In the genomic region with DNA sequence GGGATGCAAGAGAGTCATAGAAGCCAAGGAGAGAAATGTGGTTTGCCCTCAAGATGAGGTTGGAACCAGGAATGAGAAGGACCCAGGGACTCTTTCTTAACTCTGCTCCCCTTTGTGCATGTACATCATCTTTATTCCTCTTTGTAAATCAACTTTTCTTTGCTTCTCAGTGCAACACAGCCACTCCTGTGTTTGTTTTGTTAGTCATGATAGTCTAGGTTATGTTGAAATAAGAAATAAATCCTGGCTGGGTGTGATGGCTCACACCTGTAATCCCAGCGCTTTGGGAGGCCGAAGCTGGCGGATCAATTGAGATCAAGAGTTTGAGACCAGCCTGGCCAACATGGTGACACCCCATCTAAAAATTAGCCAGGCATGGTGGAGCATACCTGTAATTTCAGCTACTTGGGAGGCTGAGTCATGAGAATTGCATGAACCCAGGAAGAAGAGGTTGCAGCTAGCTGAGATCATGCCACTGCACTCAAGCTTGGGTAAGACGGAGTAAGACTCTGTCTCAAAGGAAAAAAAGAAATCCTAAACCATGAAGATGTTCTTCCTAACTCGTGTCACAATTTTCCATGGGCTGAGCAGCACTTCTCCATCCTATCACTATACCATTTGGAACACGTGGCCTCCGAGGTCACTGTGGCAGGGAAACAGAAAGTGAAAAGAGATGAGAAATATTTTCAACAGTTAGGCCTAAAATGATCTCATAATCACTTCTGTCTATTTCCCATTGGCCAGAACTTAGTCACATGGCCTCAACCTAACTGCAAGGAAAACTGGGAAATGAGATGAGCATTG, we compare ENCODE assay signal across 10 cellular contexts.
DNase-seq lines count a peak whose midpoint lies in the region; ATAC-seq and TF ChIP-seq lines count a peak whose summit lies in the region.
"Had no signal": no experiment of that assay in that cellular context is flagged by ENCODE, and none has a peak within 500 bp of the region (broad histone marks: within the 10 kb centered on the region; RNA-seq: fewer than 3 reads in every experiment).

No MANE protein-coding gene starts in this region.

- no peak overlapping the region for H2BK15ac ChIP-seq in neuronal stem cell (ENCODE audit: low read length)

- no peak overlapping the region for H3K23ac ChIP-seq in neuronal stem cell (ENCODE audit: low read depth, low read length, poor library complexity)

- no peak overlapping the region for H3K4ac ChIP-seq in neuronal stem cell (ENCODE audit: low read length)

- TF ChIP-seq EP300 in gastroesophageal sphincter (IDR thresholded peaks at IDR 0.05) = no peak
- peak in 1 of 2 donors; percentile 25 for TF ChIP-seq EP300 in tibial nerve (IDR thresholded peaks at IDR 0.05)

- TF ChIP-seq CTCF in HFFc6 (IDR thresholded peaks at IDR 0.05) = no peak
- no peak for TF ChIP-seq CTCF in gastroesophageal sphincter (IDR thresholded peaks at IDR 0.05)
- TF ChIP-seq CTCF in tibial nerve (IDR thresholded peaks at IDR 0.05) = no peak

- no peaks in the 10 kb centered on the region for H3K79me1 ChIP-seq in neuronal stem cell (ENCODE audit: low read depth, low read length)

- H3K4me3 ChIP-seq in gastroesophageal sphincter (no peak overlapping the region), tibial nerve (no peak overlapping the region), neuronal stem cell (ENCODE audit: low read length in 2 of 2) (no peak overlapping the region)
- H3K4me3 ChIP-seq: gastrocnemius medialis had no signal

- no peak overlapping the region for H2AFZ ChIP-seq in neuronal stem cell (ENCODE audit: low read length)

- ATAC-seq in gastroesophageal sphincter (peak; percentile 73), GM18505 (IDR thresholded peaks at IDR 0.05; ENCODE audit: unreplicated experiment) (no peak)
- ATAC-seq: gastrocnemius medialis had no signal

- DNase-seq in HFFc6 = peak; percentile 73
- peak; percentile 77 for DNase-seq in amniotic epithelial cell (ENCODE audit: low read depth)
- DNase-seq in tibial nerve (ENCODE audit: low spot score in 2 of 2) = no peak
- DNase-seq in GF-D8 (lab: John Stamatoyannopoulos, UW) = no peak
- no peak for DNase-seq in neuronal stem cell (ENCODE audit: low spot score)
- DNase-seq in NCI-H146 treated with DMSO at 0.1 percent for 48 hours (lab: John Stamatoyannopoulos, UW; ENCODE audit: unreplicated experiment) = no peak
- DNase-seq: activated naive CD4-positive, alpha-beta T cell treated with anti-CD3 and anti-CD28 coated beads, Interleukin-2, amount 50 U/mL, for 16 hours; gastrocnemius medialis had no signal

- no peak overlapping the region for H3K9ac ChIP-seq in neuronal stem cell (ENCODE audit: low read depth, low read length, poor library complexity)

- peaks cover 8% of the 10 kb centered on the region; the same call in 1 of the 2 replicates for H3K9me3 Mint-ChIP-seq in HFFc6

- no peak overlapping the region for H3K18ac ChIP-seq in neuronal stem cell (ENCODE audit: low read length)

- H3K4me1 Mint-ChIP-seq in HFFc6 (ENCODE audit: low read depth) = peaks cover 55% of the 10 kb centered on the region

- H3K36me3 ChIP-seq in gastroesophageal sphincter (no peaks in the 10 kb centered on the region), tibial nerve (no peaks in the 10 kb centered on the region), neuronal stem cell (replicated peaks in 1 of 2; ENCODE audit: control insufficient read depth in 2 of 2, insufficient read depth in 2 of 2, low read length in 2 of 2) (no peaks in the 10 kb centered on the region)
- H3K36me3 ChIP-seq: gastrocnemius medialis had no signal

- H2BK12ac ChIP-seq in neuronal stem cell (ENCODE audit: low read length) = no peak overlapping the region

- no peak overlapping the region for H3K4me2 ChIP-seq in neuronal stem cell (ENCODE audit: insufficient read depth, low read length, poor library complexity, severe bottlenecking)

- peaks cover 10% of the 10 kb centered on the region; the same call in 1 of the 2 replicates for H3K36me3 Mint-ChIP-seq in HFFc6 (ENCODE audit: low read depth)

- no peaks in the 10 kb centered on the region for H3K9me3 ChIP-seq in gastroesophageal sphincter
- no peaks in the 10 kb centered on the region for H3K9me3 ChIP-seq in tibial nerve
- no peaks in the 10 kb centered on the region for H3K9me3 ChIP-seq in neuronal stem cell (replicated peaks in 1 of 2; ENCODE audit: control insufficient read depth in 2 of 2, insufficient read depth in 1 of 2, low read depth in 1 of 2, low read length in 2 of 2)
- H3K9me3 ChIP-seq: gastrocnemius medialis had no signal

- no peak overlapping the region for H2BK5ac ChIP-seq in neuronal stem cell (ENCODE audit: low read length)

- H3K27me3 Mint-ChIP-seq in HFFc6 (ENCODE audit: insufficient read depth) = no peaks in the 10 kb centered on the region

- H3K27me3 ChIP-seq in gastroesophageal sphincter (no peaks in the 10 kb centered on the region), tibial nerve (no peaks in the 10 kb centered on the region), neuronal stem cell (ENCODE audit: control insufficient read depth in 3 of 3, insufficient read depth in 3 of 3, low read depth in 1 of 3, low read length in 3 of 3) (no peaks in the 10 kb centered on the region)
- H3K27me3 ChIP-seq: gastrocnemius medialis had no signal

- H3K14ac ChIP-seq in neuronal stem cell (ENCODE audit: low read length) = no peak overlapping the region

- no peak overlapping the region for H2BK120ac ChIP-seq in neuronal stem cell (ENCODE audit: low read depth, low read length)

- no peak overlapping the region for H4K91ac ChIP-seq in neuronal stem cell (ENCODE audit: low read depth, low read length, poor library complexity)

- no peak overlapping the region for H2AK5ac ChIP-seq in neuronal stem cell (ENCODE audit: low read depth, low read length)

- peaks cover 0 to 32% (median 16%) of the 10 kb centered on the region in 3 donors for H3K4me1 ChIP-seq in gastroesophageal sphincter
- H3K4me1 ChIP-seq in tibial nerve = peaks cover 0 to 58% (median 24%) of the 10 kb centered on the region in 4 donors
- H3K4me1 ChIP-seq in neuronal stem cell (ENCODE audit: control insufficient read depth in 2 of 2, insufficient read depth in 1 of 2, low read depth in 1 of 2, low read length in 2 of 2) = peaks cover 0 to 2% of the 10 kb centered on the region in 2 donors
- H3K4me1 ChIP-seq: gastrocnemius medialis had no signal

- H3K4me3 Mint-ChIP-seq in HFFc6 = peak overlapping the region; percentile 80

- no peak for TF ChIP-seq POLR2A in gastroesophageal sphincter (IDR thresholded peaks at IDR 0.05)
- no peak for TF ChIP-seq POLR2A in tibial nerve (IDR thresholded peaks at IDR 0.05)
- no peak for TF ChIP-seq POLR2A in GM18505 (IDR thresholded peaks at IDR 0.05; ENCODE audit: borderline replicate concordance, extremely low read depth, insufficient read depth, insufficient read length)

- H3K27ac Mint-ChIP-seq in HFFc6 = peak overlapping the region; percentile 99

- H4K8ac ChIP-seq in neuronal stem cell (ENCODE audit: low read depth, low read length) = no peak overlapping the region

- WGBS in gastroesophageal sphincter (ENCODE audit: low coverage in 1 of 2), 2 donors = 62 to 70% methylated on average over 7 of the region's 7 CpGs
- WGBS in tibial nerve, 2 donors = 61 to 69% methylated on average over 7 of the region's 7 CpGs
- no CpG with 5 or more reads among the region's 7 CpGs for WGBS in neuronal stem cell (ENCODE audit: extremely low coverage in 2 of 2, insufficient read length in 2 of 2, insufficient replicate concordance in 1 of 2), 2 donors

- H3K27ac ChIP-seq in gastroesophageal sphincter (peak overlapping the region in 3 of 4 donors; percentile 21 to 55 (median 49)), tibial nerve (peak overlapping the region; percentile 25 to 95 (median 66)), neuronal stem cell (replicated peaks; ENCODE audit: low read length) (no peak overlapping the region)
- H3K27ac ChIP-seq: gastrocnemius medialis had no signal

Comparison
In these comparisons a context has a peak if more than half of its experiments do, and no peak if none do; other contexts are left out.
1. DNase-seq: peak in HFFc6 (single experiment) and amniotic epithelial cell (single experiment); none in tibial nerve (0 of 2), GF-D8 (single experiment), neuronal stem cell (single experiment) and NCI-H146 treated with DMSO at 0.1 percent for 48 hours (single experiment).